1 cellular context compared by ENCODE assay signal in the genomic region with DNA sequence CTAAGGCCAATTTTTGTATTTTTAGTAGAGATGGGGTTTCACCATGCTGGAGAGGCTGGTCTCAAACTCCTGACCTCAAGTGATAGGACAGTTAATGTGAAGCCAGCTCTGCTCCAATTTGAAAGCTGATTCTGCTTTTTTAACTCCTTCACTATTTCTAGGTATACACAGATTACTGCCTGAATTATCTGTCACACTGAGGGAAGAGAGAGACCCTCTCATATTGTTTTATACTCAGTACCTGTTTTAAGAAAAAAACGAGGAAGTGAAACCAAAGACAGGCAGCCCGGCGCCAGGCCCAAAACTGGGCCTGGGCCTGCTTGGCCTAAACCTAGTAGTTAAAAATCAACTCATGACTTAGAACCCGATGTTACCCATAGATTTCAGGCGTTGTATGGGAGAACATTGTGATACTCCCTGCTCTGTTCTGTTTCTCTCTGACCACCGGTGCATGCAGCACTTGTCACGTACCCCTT.
A peak's percentile ranks its signal among the peaks of the same experiment; 100 is the strongest.
TF ChIP-seq lines count a peak whose summit lies in the region.

No MANE protein-coding gene starts in this region.

TF ChIP-seq in GM12878, 131 proteins besides CTCF, POLR2A, EP300 and RAD21 (continued from another document and continues in another):
- no peak for TF ChIP-seq ELK1 (IDR thresholded peaks at IDR 0.05; ENCODE audit: low read depth, low read length)
- no peak; a peak in 1 of 4 replicates for TF ChIP-seq IKZF2 (IDR thresholded peaks at IDR 0.05)
- TF ChIP-seq, protein P1, sequence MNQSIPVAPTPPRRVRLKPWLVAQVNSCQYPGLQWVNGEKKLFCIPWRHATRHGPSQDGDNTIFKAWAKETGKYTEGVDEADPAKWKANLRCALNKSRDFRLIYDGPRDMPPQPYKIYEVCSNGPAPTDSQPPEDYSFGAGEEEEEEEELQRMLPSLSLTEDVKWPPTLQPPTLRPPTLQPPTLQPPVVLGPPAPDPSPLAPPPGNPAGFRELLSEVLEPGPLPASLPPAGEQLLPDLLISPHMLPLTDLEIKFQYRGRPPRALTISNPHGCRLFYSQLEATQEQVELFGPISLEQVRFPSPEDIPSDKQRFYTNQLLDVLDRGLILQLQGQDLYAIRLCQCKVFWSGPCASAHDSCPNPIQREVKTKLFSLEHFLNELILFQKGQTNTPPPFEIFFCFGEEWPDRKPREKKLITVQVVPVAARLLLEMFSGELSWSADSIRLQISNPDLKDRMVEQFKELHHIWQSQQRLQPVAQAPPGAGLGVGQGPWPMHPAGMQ (IDR thresholded peaks at IDR 0.05; ENCODE audit: borderline replicate concordance), result no peak
- no peak for TF ChIP-seq USF2 (IDR thresholded peaks at IDR 0.05; ENCODE audit: borderline replicate concordance, low read depth, low read length)
- TF ChIP-seq NFIC (IDR thresholded peaks at IDR 0.05; ENCODE audit: low read depth, low read length), result peak; percentile 40
- no peak for TF ChIP-seq NBN (IDR thresholded peaks at IDR 0.05)
- TF ChIP-seq RELB (IDR thresholded peaks at IDR 0.05; ENCODE audit: low read depth), result no peak
- no peak for TF ChIP-seq SRF (IDR thresholded peaks at IDR 0.05; ENCODE audit: low read depth in 2 of 2, low read length in 2 of 2)
- TF ChIP-seq, protein P2, sequence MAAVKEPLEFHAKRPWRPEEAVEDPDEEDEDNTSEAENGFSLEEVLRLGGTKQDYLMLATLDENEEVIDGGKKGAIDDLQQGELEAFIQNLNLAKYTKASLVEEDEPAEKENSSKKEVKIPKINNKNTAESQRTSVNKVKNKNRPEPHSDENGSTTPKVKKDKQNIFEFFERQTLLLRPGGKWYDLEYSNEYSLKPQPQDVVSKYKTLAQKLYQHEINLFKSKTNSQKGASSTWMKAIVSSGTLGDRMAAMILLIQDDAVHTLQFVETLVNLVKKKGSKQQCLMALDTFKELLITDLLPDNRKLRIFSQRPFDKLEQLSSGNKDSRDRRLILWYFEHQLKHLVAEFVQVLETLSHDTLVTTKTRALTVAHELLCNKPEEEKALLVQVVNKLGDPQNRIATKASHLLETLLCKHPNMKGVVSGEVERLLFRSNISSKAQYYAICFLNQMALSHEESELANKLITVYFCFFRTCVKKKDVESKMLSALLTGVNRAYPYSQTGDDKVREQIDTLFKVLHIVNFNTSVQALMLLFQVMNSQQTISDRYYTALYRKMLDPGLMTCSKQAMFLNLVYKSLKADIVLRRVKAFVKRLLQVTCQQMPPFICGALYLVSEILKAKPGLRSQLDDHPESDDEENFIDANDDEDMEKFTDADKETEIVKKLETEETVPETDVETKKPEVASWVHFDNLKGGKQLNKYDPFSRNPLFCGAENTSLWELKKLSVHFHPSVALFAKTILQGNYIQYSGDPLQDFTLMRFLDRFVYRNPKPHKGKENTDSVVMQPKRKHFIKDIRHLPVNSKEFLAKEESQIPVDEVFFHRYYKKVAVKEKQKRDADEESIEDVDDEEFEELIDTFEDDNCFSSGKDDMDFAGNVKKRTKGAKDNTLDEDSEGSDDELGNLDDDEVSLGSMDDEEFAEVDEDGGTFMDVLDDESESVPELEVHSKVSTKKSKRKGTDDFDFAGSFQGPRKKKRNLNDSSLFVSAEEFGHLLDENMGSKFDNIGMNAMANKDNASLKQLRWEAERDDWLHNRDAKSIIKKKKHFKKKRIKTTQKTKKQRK (IDR thresholded peaks at IDR 0.05; ENCODE audit: low read depth, low read length), result no peak
- peak; percentile 83; the same call in 1 of the 2 replicates for TF ChIP-seq CBX5 (IDR thresholded peaks at IDR 0.05; ENCODE audit: low read depth)
- TF ChIP-seq MLLT1 (IDR thresholded peaks at IDR 0.05), result no peak
- TF ChIP-seq IRF3 (IDR thresholded peaks at IDR 0.05), result no peak
- no peak for TF ChIP-seq HDGF (IDR thresholded peaks at IDR 0.05)
- TF ChIP-seq, protein P3, sequence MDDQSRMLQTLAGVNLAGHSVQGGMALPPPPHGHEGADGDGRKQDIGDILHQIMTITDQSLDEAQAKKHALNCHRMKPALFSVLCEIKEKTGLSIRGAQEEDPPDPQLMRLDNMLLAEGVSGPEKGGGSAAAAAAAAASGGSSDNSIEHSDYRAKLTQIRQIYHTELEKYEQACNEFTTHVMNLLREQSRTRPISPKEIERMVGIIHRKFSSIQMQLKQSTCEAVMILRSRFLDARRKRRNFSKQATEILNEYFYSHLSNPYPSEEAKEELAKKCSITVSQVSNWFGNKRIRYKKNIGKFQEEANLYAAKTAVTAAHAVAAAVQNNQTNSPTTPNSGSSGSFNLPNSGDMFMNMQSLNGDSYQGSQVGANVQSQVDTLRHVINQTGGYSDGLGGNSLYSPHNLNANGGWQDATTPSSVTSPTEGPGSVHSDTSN (IDR thresholded peaks at IDR 0.05; ENCODE audit: insufficient replicate concordance, low read depth, low read length), result no peak
- no peak for TF ChIP-seq TCF7 (IDR thresholded peaks at IDR 0.05; ENCODE audit: borderline replicate concordance)
- TF ChIP-seq, protein P4, sequence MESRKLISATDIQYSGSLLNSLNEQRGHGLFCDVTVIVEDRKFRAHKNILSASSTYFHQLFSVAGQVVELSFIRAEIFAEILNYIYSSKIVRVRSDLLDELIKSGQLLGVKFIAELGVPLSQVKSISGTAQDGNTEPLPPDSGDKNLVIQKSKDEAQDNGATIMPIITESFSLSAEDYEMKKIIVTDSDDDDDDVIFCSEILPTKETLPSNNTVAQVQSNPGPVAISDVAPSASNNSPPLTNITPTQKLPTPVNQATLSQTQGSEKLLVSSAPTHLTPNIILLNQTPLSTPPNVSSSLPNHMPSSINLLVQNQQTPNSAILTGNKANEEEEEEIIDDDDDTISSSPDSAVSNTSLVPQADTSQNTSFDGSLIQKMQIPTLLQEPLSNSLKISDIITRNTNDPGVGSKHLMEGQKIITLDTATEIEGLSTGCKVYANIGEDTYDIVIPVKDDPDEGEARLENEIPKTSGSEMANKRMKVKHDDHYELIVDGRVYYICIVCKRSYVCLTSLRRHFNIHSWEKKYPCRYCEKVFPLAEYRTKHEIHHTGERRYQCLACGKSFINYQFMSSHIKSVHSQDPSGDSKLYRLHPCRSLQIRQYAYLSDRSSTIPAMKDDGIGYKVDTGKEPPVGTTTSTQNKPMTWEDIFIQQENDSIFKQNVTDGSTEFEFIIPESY (IDR thresholded peaks at IDR 0.05), result no peak
- TF ChIP-seq STAT3 (IDR thresholded peaks at IDR 0.05; ENCODE audit: low read depth, low read length), result no peak
- TF ChIP-seq TAF1 (IDR thresholded peaks at IDR 0.05; ENCODE audit: borderline replicate concordance, low read depth, low read length), result no peak
- TF ChIP-seq ESRRA (IDR thresholded peaks at IDR 0.05; ENCODE audit: low read length), result no peak
- TF ChIP-seq EZH2 (IDR thresholded peaks at IDR 0.05; ENCODE audit: borderline replicate concordance, control insufficient read depth, low read depth, low read length), result no peak
- TF ChIP-seq JUND (IDR thresholded peaks at IDR 0.05; ENCODE audit: low read depth, low read length), result no peak
- TF ChIP-seq CHD1 (IDR thresholded peaks at IDR 0.05; ENCODE audit: low read depth, low read length), result no peak
- peak; percentile 26; the same call in 1 of the 2 replicates for TF ChIP-seq MTA2 (IDR thresholded peaks at IDR 0.05; ENCODE audit: low read depth)
- TF ChIP-seq PAX5 (IDR thresholded peaks at IDR 0.05; ENCODE audit: borderline replicate concordance, low read depth, low read length), result 0 out of 2 replicates have a peak, but pooled peaks have one; percentile 39
- no peak for TF ChIP-seq NFYA (IDR thresholded peaks at IDR 0.05; ENCODE audit: borderline replicate concordance, low read depth, low read length)
- TF ChIP-seq SMAD5 (IDR thresholded peaks at IDR 0.05; ENCODE audit: low read depth), result no peak
- no peak for TF ChIP-seq PML (IDR thresholded peaks at IDR 0.05; ENCODE audit: low read length)
- TF ChIP-seq MYB (IDR thresholded peaks at IDR 0.05; ENCODE audit: borderline replicate concordance, low read depth, low read length), result no peak
- no peak for TF ChIP-seq RBBP5 (conservative IDR thresholded peaks at IDR 0.05)
- TF ChIP-seq RUNX3 (IDR thresholded peaks at IDR 0.05; ENCODE audit: low read length), result no peak
- TF ChIP-seq SPI1 (IDR thresholded peaks at IDR 0.05; ENCODE audit: borderline replicate concordance, insufficient read depth, low read depth, low read length), result peak; percentile 94
- TF ChIP-seq E2F8 (IDR thresholded peaks at IDR 0.05; ENCODE audit: low read depth, partially characterized antibody), result no peak
- no peak for TF ChIP-seq RELA (IDR thresholded peaks at IDR 0.05; ENCODE audit: borderline replicate concordance, partially characterized antibody)
- TF ChIP-seq ATF7 (IDR thresholded peaks at IDR 0.05; ENCODE audit: low read depth), result no peak
- TF ChIP-seq CBFB (IDR thresholded peaks at IDR 0.05; ENCODE audit: low read depth), result 0 out of 2 replicates have a peak, but pooled peaks have one; percentile 27
- TF ChIP-seq MEF2B (IDR thresholded peaks at IDR 0.05; ENCODE audit: partially characterized antibody, poor library complexity, severe bottlenecking), result peak; percentile 11
- no peak for TF ChIP-seq POU2F2 (IDR thresholded peaks at IDR 0.05; ENCODE audit: borderline replicate concordance, low read depth, low read length)
- no peak for TF ChIP-seq TCF12 (IDR thresholded peaks at IDR 0.05; ENCODE audit: low read depth, low read length)
- TF ChIP-seq ASH2L (IDR thresholded peaks at IDR 0.05; ENCODE audit: borderline replicate concordance, low read depth), result no peak
- no peak for TF ChIP-seq USF1 (IDR thresholded peaks at IDR 0.05; ENCODE audit: borderline replicate concordance, extremely low read length, insufficient read depth, low read depth, low read length)
- TF ChIP-seq ZNF622 (IDR thresholded peaks at IDR 0.05), result no peak
- no peak for TF ChIP-seq ZNF384 (IDR thresholded peaks at IDR 0.05; ENCODE audit: borderline replicate concordance, low read depth, low read length)
- peak; percentile 66; the same call in 1 of the 2 replicates for TF ChIP-seq DPF2 (IDR thresholded peaks at IDR 0.05)
